9 cellular contexts compared by ENCODE assay signal in genomic region chr18:63832470-63832869, GRCh38. TPM values are rescaled to one million over a fixed set of nuclear protein-coding genes. Genes with fewer than 3 reads are reported as not detected.
DNase-seq lines count a peak whose midpoint lies in the region; ATAC-seq, FAIRE-seq and TF ChIP-seq lines count a peak whose summit lies in the region.
"Had no signal": no experiment of that assay in that cellular context is flagged by ENCODE, and none has a peak within 500 bp of the region (broad histone marks: within the 10 kb centered on the region; RNA-seq: fewer than 3 reads in every experiment).

No MANE protein-coding gene starts in this region.

- CTCF ChIA-PET in activated naive CD4-positive, alpha-beta T cell treated with anti-CD3 and anti-CD28 coated beads for 36 hours (lab: Charles Lee), result no interaction called here

- H3K4me3 Mint-ChIP-seq in activated naive CD4-positive, alpha-beta T cell treated with anti-CD3 and anti-CD28 coated beads for 36 hours, result no peak overlapping the region
- H3K4me3 Mint-ChIP-seq: activated CD4-positive, alpha-beta T cell treated with anti-CD3 and anti-CD28 coated beads, Interleukin-2, amount 10 ng/mL, durations not matched to agents 24 days and 14 days; central memory CD8-positive, alpha-beta T cell had no signal

- peaks cover 4% of the 10 kb centered on the region for H3K4me1 Mint-ChIP-seq in activated naive CD4-positive, alpha-beta T cell treated with anti-CD3 and anti-CD28 coated beads for 36 hours (ENCODE audit: low read depth)

- H3K4me3 ChIP-seq in testis, result no peak overlapping the region

- peak; percentile 77 for FAIRE-seq in H54 (lab: Jason Lieb, UNC)

- TF ChIP-seq POLR2A in H54 (IDR thresholded peaks at IDR 0.05; ENCODE audit: low read depth, low read length), result no peak
- TF ChIP-seq POLR2A in testis (IDR thresholded peaks at IDR 0.05), result no peak

- no peak overlapping the region for H3K27ac ChIP-seq in testis

- no peaks in the 10 kb centered on the region for H3K36me3 Mint-ChIP-seq in activated naive CD4-positive, alpha-beta T cell treated with anti-CD3 and anti-CD28 coated beads for 36 hours (ENCODE audit: low read depth)

- ATAC-seq in GM18867 (IDR thresholded peaks at IDR 0.05; ENCODE audit: unreplicated experiment) (peak; percentile 75), HG03521 (IDR thresholded peaks at IDR 0.05; ENCODE audit: unreplicated experiment) (peak; percentile 53)

- TF ChIP-seq CTCF in testis (IDR thresholded peaks at IDR 0.05), result no peak

- DNase-seq in H54 (ENCODE audit: insufficient read length, low spot score), result no peak
- peak; percentile 19 for DNase-seq in hepatic stellate cell (ENCODE audit: low spot score)
- DNase-seq in testis, result no peak
- DNase-seq in iPS-NIHi11 (ENCODE audit: low spot score), result no peak
- DNase-seq in activated naive CD4-positive, alpha-beta T cell treated with anti-CD3 and anti-CD28 coated beads for 36 hours, result no peak
- DNase-seq: activated CD4-positive, alpha-beta T cell treated with anti-CD3 and anti-CD28 coated beads, Interleukin-2, amount 10 ng/mL, durations not matched to agents 24 days and 14 days had no signal

- H3K27ac Mint-ChIP-seq in activated naive CD4-positive, alpha-beta T cell treated with anti-CD3 and anti-CD28 coated beads for 36 hours, result no peak overlapping the region
- H3K27ac Mint-ChIP-seq: activated CD4-positive, alpha-beta T cell treated with anti-CD3 and anti-CD28 coated beads, Interleukin-2, amount 10 ng/mL, durations not matched to agents 24 days and 14 days had no signal

- 85 to 90% methylated on average over 1 of the region's 1 CpG for WGBS in testis, 2 donors

- H3K9me3 ChIP-seq in testis, result no peaks in the 10 kb centered on the region

- H3K36me3 ChIP-seq in testis (ENCODE audit: low read depth, missing control alignments), result no peaks in the 10 kb centered on the region

- H3K4me1 ChIP-seq in testis, result no peaks in the 10 kb centered on the region

- intact Hi-C loops in testis (cut with DNase I; ENCODE audit: low total_unique reads), result no loop called here
- intact Hi-C loops in activated naive CD4-positive, alpha-beta T cell treated with anti-CD3 and anti-CD28 coated beads for 36 hours (cut with micrococcal nuclease), result no loop called here

- no peaks in the 10 kb centered on the region for H3K27me3 ChIP-seq in testis

- H3K9me3 Mint-ChIP-seq in activated naive CD4-positive, alpha-beta T cell treated with anti-CD3 and anti-CD28 coated beads for 36 hours, result no peaks in the 10 kb centered on the region
- H3K9me3 Mint-ChIP-seq: activated CD4-positive, alpha-beta T cell treated with anti-CD3 and anti-CD28 coated beads, Interleukin-2, amount 10 ng/mL, durations not matched to agents 24 days and 14 days; central memory CD8-positive, alpha-beta T cell had no signal

- peaks cover 20% of the 10 kb centered on the region for H3K27me3 Mint-ChIP-seq in activated naive CD4-positive, alpha-beta T cell treated with anti-CD3 and anti-CD28 coated beads for 36 hours (ENCODE audit: low read depth)

RNA-seq across cellular contexts. Expression of gene SERPINB2, which starts 55.0 kb away (rescaled TPM):
- not detected for total RNA-seq in testis
- not detected for polyA plus RNA-seq in testis (ENCODE audit: insufficient read depth, low read depth, low replicate concordance)
- not detected for total RNA-seq in activated naive CD4-positive, alpha-beta T cell treated with anti-CD3 and anti-CD28 coated beads for 36 hours
- total RNA-seq: activated CD4-positive, alpha-beta T cell treated with anti-CD3 and anti-CD28 coated beads, Interleukin-2, amount 10 ng/mL, durations not matched to agents 24 days and 14 days had no signal

RNA-seq across cellular contexts. Expression of gene SERPINB7, which starts 57.3 kb away (rescaled TPM):
- total RNA-seq in testis, result under 1 TPM in 1 of 2 donors, not detected in 1; 0.25 TPM
- 0.16 TPM for polyA plus RNA-seq in testis (ENCODE audit: insufficient read depth, low read depth, low replicate concordance)
- total RNA-seq in activated naive CD4-positive, alpha-beta T cell treated with anti-CD3 and anti-CD28 coated beads for 36 hours, result not detected
- total RNA-seq: activated CD4-positive, alpha-beta T cell treated with anti-CD3 and anti-CD28 coated beads, Interleukin-2, amount 10 ng/mL, durations not matched to agents 24 days and 14 days had no signal
